Comparison of ENCODE assay signal across 25 cellular contexts in genomic region chr17:46038937-46039336, GRCh38. TPM values are rescaled to one million over a fixed set of nuclear protein-coding genes. Genes with fewer than 3 reads are reported as not detected.
"Had no signal": no experiment of that assay in that cellular context is flagged by ENCODE, and none has a peak within 500 bp of the region (broad histone marks: within the 10 kb centered on the region; RNA-seq: fewer than 3 reads in every experiment).

No MANE protein-coding gene starts in this region.

- DNase-seq: activated CD4-positive, alpha-beta T cell treated with anti-CD3 and anti-CD28 coated beads for 4 hours; activated CD4-positive, alpha-beta T cell treated with anti-CD3 and anti-CD28 coated beads, Interleukin-2, amount 50 U/mL, for 48 hours; activated CD4-positive, CD25-positive, alpha-beta regulatory T cell; activated CD8-positive, alpha-beta memory T cell treated with anti-CD3 and anti-CD28 coated beads, Interleukin-2, amount 50 U/mL, for 48 hours; activated naive CD4-positive, alpha-beta T cell treated with Interleukin-2 at 50 U/mL for 16 hours; activated T-cell treated with anti-CD3 and anti-CD28 coated beads, Interleukin-2, amount 50 U/mL, for 4 hours; dermis blood vessel endothelial cell; effector memory CD4-positive, alpha-beta T cell; hippocampal formation; kidney glomerular epithelial cell; midbrain; stimulated activated CD4-positive, alpha-beta T cell treated with anti-CD3 and anti-CD28 coated beads, Interleukin-12 subunit alpha, Interleukin-12 subunit beta, amount 100 ng/mL, for 4 hours; stimulated activated CD4-positive, alpha-beta T cell treated with anti-CD3 and anti-CD28 coated beads, Interleukin-4, amount 100 ng/mL, for 4 hours; T-helper 17 cell; trophoblast cell; uterus had no signal

- H3K9me3 Mint-ChIP-seq: activated T-cell treated with anti-CD3 and anti-CD28 coated beads, Interleukin-2, amount 50 U/mL, for 4 hours; activated T-helper 2 cell treated with anti-CD3 and anti-CD28 coated beads, Interferon-gamma antibody, Interleukin-2, Interleukin-4, amounts not matched to agents 10 μg/mL and 5 μg/mL and 100 μg/mL, durations not matched to agents 14 hours and 24 hours and 36 hours; brain; natural killer cell treated with Interleukin-12 subunit alpha and Interleukin-12 subunit beta and Interleukin-15 and Interleukin-18, amount 100 ng/mL, for 72 hours had no signal

- H3K27me3 ChIP-seq: esophagus muscularis mucosa, uterus had no signal

- H3K4me3 Mint-ChIP-seq: activated T-cell treated with anti-CD3 and anti-CD28 coated beads, Interleukin-2, amount 50 U/mL, for 4 hours; brain; natural killer cell treated with Interleukin-12 subunit alpha and Interleukin-12 subunit beta and Interleukin-15 and Interleukin-18, amount 100 ng/mL, for 72 hours; T-helper 17 cell had no signal

- H3K4me3 ChIP-seq: esophagus muscularis mucosa, uterus had no signal

- H3K27ac ChIP-seq: uterus had no signal

- H3K27me3 Mint-ChIP-seq: brain; natural killer cell treated with Interleukin-12 subunit alpha and Interleukin-12 subunit beta and Interleukin-15 and Interleukin-18, amount 100 ng/mL, for 72 hours; progenitor cell of endocrine pancreas; T-helper 17 cell had no signal

- ATAC-seq: activated T-cell treated with anti-CD3 and anti-CD28 coated beads, Interleukin-2, amount 50 U/mL, for 4 hours; natural killer cell treated with Interleukin-12 subunit alpha and Interleukin-12 subunit beta and Interleukin-15 and Interleukin-18, amount 100 ng/mL, for 72 hours; T-helper 17 cell had no signal

- H3K4me1 ChIP-seq: uterus had no signal

- H3K36me3 ChIP-seq: uterus had no signal

- H3K9me3 ChIP-seq: esophagus muscularis mucosa, uterus had no signal

RNA-seq across cellular contexts. Expression of gene STH, which starts 39.9 kb away (rescaled TPM):
- total RNA-seq: activated CD8-positive, alpha-beta memory T cell treated with anti-CD3 and anti-CD28 coated beads for 36 hours; activated T-cell treated with anti-CD3 and anti-CD28 coated beads, Interleukin-2, amount 50 U/mL, for 4 hours; activated T-helper 2 cell treated with anti-CD3 and anti-CD28 coated beads, Interferon-gamma antibody, Interleukin-2, Interleukin-4, amounts not matched to agents 10 μg/mL and 5 μg/mL and 100 μg/mL, durations not matched to agents 14 hours and 24 hours and 36 hours; dermis blood vessel endothelial cell; endothelial cell of umbilical vein; esophagus muscularis mucosa; liver; natural killer cell treated with Interleukin-12 subunit alpha and Interleukin-12 subunit beta and Interleukin-15 and Interleukin-18, amount 100 ng/mL, for 72 hours; osteocyte; progenitor cell of endocrine pancreas; T-helper 17 cell; uterus had no signal
- polyA plus RNA-seq: endothelial cell of umbilical vein, liver had no signal
